Comparison of ENCODE assay signal across 1 cellular context in genomic region chr3:99315896-99316295, GRCh38.
TF ChIP-seq lines count a peak whose summit lies in the region.

No MANE protein-coding gene starts in this region.

TF ChIP-seq in HepG2, 621 proteins besides CTCF, POLR2A, EP300 and RAD21 (continued from another document):
- TF ChIP-seq, protein P1, sequence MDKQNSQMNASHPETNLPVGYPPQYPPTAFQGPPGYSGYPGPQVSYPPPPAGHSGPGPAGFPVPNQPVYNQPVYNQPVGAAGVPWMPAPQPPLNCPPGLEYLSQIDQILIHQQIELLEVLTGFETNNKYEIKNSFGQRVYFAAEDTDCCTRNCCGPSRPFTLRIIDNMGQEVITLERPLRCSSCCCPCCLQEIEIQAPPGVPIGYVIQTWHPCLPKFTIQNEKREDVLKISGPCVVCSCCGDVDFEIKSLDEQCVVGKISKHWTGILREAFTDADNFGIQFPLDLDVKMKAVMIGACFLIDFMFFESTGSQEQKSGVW (CRISPR knock-in tag; IDR thresholded peaks at IDR 0.05; ENCODE audit: borderline replicate concordance), result no peak
- TF ChIP-seq ZNF124 (CRISPR knock-in tag; IDR thresholded peaks at IDR 0.05), result no peak
